In genomic region chr3:165191476-165191875, GRCh38 we compare ENCODE assay signal across 34 cellular contexts. TPM values are rescaled to one million over a fixed set of nuclear protein-coding genes. Genes with fewer than 3 reads are reported as not detected.
"Had no signal": no experiment of that assay in that cellular context is flagged by ENCODE, and none has a peak within 500 bp of the region (broad histone marks: within the 10 kb centered on the region; RNA-seq: fewer than 3 reads in every experiment).

No MANE protein-coding gene starts in this region.

- H3K27ac Mint-ChIP-seq: naive thymus-derived CD4-positive, alpha-beta T cell; nephron progenitor cell; stimulated activated effector memory CD8-positive, alpha-beta T cell treated with anti-CD3 and anti-CD28 coated beads, Interleukin-12 subunit alpha, Interleukin-12 subunit beta, amount 100 ng/mL, for 72 hours had no signal

- ATAC-seq: foreskin keratinocyte; gastroesophageal sphincter; heart left ventricle; left cardiac atrium; left lung; naive thymus-derived CD4-positive, alpha-beta T cell; sciatic nerve; stimulated activated effector memory CD8-positive, alpha-beta T cell treated with anti-CD3 and anti-CD28 coated beads, Interleukin-12 subunit alpha, Interleukin-12 subunit beta, amount 100 ng/mL, for 72 hours had no signal

- H3K36me3 ChIP-seq: heart left ventricle, left lung, neutrophil, prostate gland, right atrium auricular region, stomach, thyroid gland, vagina had no signal

- H3K9me3 ChIP-seq: esophagus muscularis mucosa, gastroesophageal sphincter, heart left ventricle, left lung, neutrophil, prostate gland, right atrium auricular region, stomach, thyroid gland, vagina had no signal

- DNase-seq: effector CD8-positive, alpha-beta T cell; foreskin keratinocyte; heart left ventricle; left cardiac atrium; left lung; mesenchymal stem cell; midbrain; naive thymus-derived CD4-positive, alpha-beta T cell; nephron progenitor cell; stimulated activated CD4-positive, alpha-beta T cell treated with anti-CD3 and anti-CD28 coated beads, Interleukin-12 subunit alpha, Interleukin-12 subunit beta, amount 100 ng/mL, for 4 hours; stimulated activated CD4-positive, alpha-beta T cell treated with anti-CD3 and anti-CD28 coated beads, Interleukin-1b, Interleukin-23, amount 100 ng/mL, for 48 hours; stimulated activated CD4-positive, alpha-beta T cell treated with anti-CD3 and anti-CD28 coated beads, Interleukin-4, amount 100 ng/mL, for 1 hour; stimulated activated naive CD4-positive, alpha-beta T cell treated with Interleukin-2 at 50 U/mL for 16 hours; stomach; thyroid gland; trophoblast cell had no signal

- H3K9me3 Mint-ChIP-seq: nephron progenitor cell; stimulated activated effector memory CD8-positive, alpha-beta T cell treated with anti-CD3 and anti-CD28 coated beads, Interleukin-12 subunit alpha, Interleukin-12 subunit beta, amount 100 ng/mL, for 72 hours had no signal

- H3K27me3 ChIP-seq: thyroid gland had no signal

- H3K36me3 Mint-ChIP-seq: stimulated activated effector memory CD8-positive, alpha-beta T cell treated with anti-CD3 and anti-CD28 coated beads, Interleukin-12 subunit alpha, Interleukin-12 subunit beta, amount 100 ng/mL, for 72 hours had no signal

- H3K27ac ChIP-seq: foreskin keratinocyte, heart left ventricle, hepatocyte, left lung, neutrophil, parathyroid adenoma, prostate gland, right atrium auricular region, stomach, thyroid gland, vagina had no signal

- H3K4me1 ChIP-seq: foreskin keratinocyte, parathyroid adenoma had no signal

- H3K9ac ChIP-seq: parathyroid adenoma had no signal

- H3K4me3 ChIP-seq: heart left ventricle, hepatocyte, left lung, prostate gland, right atrium auricular region, smooth muscle cell, stomach, thyroid gland, vagina had no signal

- H3K4me3 Mint-ChIP-seq: naive thymus-derived CD4-positive, alpha-beta T cell; nephron progenitor cell; stimulated activated effector memory CD8-positive, alpha-beta T cell treated with anti-CD3 and anti-CD28 coated beads, Interleukin-12 subunit alpha, Interleukin-12 subunit beta, amount 100 ng/mL, for 72 hours had no signal

RNA-seq across cellular contexts. Expression of gene SLITRK3, which starts 4.7 kb away (rescaled TPM):
- total RNA-seq: endothelial cell of umbilical vein; epithelial cell of proximal tubule; foreskin keratinocyte; heart left ventricle; kidney epithelial cell; lung microvascular endothelial cell; naive thymus-derived CD4-positive, alpha-beta T cell; osteoblast; sciatic nerve; smooth muscle cell; subcutaneous adipose tissue had no signal
- polyA plus RNA-seq: endothelial cell of umbilical vein; fibroblast of lung; foreskin keratinocyte; heart left ventricle; naive thymus-derived CD4-positive, alpha-beta T cell; smooth muscle cell had no signal
